Comparison of ENCODE assay signal across 13 cellular contexts in the genomic region with DNA sequence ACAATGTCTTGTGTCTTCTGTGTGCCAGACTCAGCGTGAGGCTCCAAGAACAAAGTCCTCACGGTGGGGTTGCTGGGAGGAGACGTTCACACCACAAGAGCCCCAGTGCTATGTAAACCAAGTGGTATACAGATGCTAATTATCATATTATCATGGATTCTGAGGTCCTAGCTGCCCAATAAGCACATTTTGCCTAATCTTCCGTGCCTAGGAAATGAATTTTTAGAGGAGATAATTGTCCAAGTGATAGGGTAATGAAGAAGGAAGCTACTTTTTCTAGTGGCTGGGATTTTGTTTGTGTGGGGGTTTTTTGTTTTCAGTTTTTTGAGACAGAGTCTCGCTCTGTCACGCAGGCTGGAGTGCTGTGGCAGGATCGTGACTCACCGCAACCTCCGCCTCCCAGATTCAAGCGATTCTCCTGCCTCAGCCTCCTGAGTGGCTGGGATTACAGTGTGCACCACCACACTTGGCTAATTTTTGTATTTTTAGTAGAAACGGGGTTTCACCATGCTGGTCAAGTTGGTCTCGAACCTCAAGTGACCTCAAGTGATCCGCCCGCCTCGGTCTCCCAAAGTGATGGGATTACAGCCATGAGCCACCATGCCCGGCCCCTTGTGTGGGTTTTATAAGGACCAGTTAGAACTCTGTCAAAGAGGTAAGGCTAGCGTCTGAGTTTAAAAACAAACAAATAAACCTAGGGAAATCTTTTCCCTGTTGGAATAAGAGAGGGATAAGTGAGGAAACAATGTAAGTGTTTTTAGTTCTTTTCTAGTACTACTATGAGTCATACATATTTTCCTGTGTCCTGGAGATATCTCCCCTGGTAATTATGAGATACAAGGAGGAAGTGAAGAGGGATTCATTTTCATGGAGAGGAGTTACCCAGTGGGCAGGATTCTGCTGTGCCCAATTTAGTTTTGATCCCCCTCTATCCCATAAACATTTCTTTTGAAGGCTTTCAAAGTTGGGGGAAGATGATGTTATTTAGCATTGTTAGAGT. TPM values are rescaled to one million over a fixed set of nuclear protein-coding genes. Genes with fewer than 3 reads are reported as not detected.
A peak's percentile ranks its signal among the peaks of the same experiment; 100 is the strongest.
DNase-seq lines count a peak whose midpoint lies in the region; ATAC-seq and TF ChIP-seq lines count a peak whose summit lies in the region.
"Had no signal": no experiment of that assay in that cellular context is flagged by ENCODE, and none has a peak within 500 bp of the region (broad histone marks: within the 10 kb centered on the region; RNA-seq: fewer than 3 reads in every experiment).

No MANE protein-coding gene starts in this region.

- peak overlapping the region; percentile 36; the same call in 1 of the 2 replicates for H3K9ac ChIP-seq in SK-N-SH
- H3K9ac ChIP-seq in skeletal muscle satellite cell (ENCODE audit: low read depth, low read length) = peak overlapping the region; percentile 18

- no peaks in the 10 kb centered on the region for H4K20me1 ChIP-seq in SK-N-SH (ENCODE audit: insufficient read depth)

- H3K9me3 ChIP-seq in SK-N-SH = no peaks in the 10 kb centered on the region
- no peaks in the 10 kb centered on the region for H3K9me3 ChIP-seq in skeletal muscle satellite cell (replicated peaks; ENCODE audit: low read length)
- H3K9me3 ChIP-seq in body of pancreas = no peaks in the 10 kb centered on the region
- H3K9me3 ChIP-seq: ascending aorta, upper lobe of left lung had no signal

- TF ChIP-seq CTCF in SK-N-SH (IDR thresholded peaks at IDR 0.05) (no peak), body of pancreas (IDR thresholded peaks at IDR 0.05) (no peak)

- H3K36me3 Mint-ChIP-seq in activated naive CD4-positive, alpha-beta T cell treated with anti-CD3 and anti-CD28 coated beads, Interleukin-2, amount 50 U/mL, for 72 hours = no peaks in the 10 kb centered on the region
- H3K36me3 Mint-ChIP-seq: memory B cell had no signal

- DNase-seq in HT-29 (ENCODE audit: low spot score) = peak; percentile 21
- no peak for DNase-seq in SK-N-SH
- DNase-seq in glomerular visceral epithelial cell (ENCODE audit: extremely low spot score) = peak; percentile 60
- DNase-seq in activated naive CD4-positive, alpha-beta T cell treated with anti-CD3 and anti-CD28 coated beads, Interleukin-2, amount 50 U/mL, for 72 hours (ENCODE audit: low spot score in 2 of 2) = no peak
- no peak for DNase-seq in body of pancreas
- no peak for DNase-seq in NCI-H187 (lab: John Stamatoyannopoulos, UW)
- DNase-seq: NCI-H1092, T1000 had no signal

- CTCF ChIA-PET in SK-N-SH (lab: Yijun Ruan, JAX) = interaction anchor here (1.0 kb wide), 1 partner anchor 184 kb away, joined by 3 read pairs; no protein-coding TSS in a partner anchor

- H3K4me1 ChIP-seq in SK-N-SH (ENCODE audit: control insufficient read depth in 1 of 2, insufficient read depth in 2 of 2, low read depth in 1 of 2, low read length in 1 of 2) (peaks cover 6 to 29% of the 10 kb centered on the region in 2 experiments; a peak in 3 of 4 replicates), skeletal muscle satellite cell (ENCODE audit: control insufficient read depth, insufficient read depth, low read length) (peaks cover 44% of the 10 kb centered on the region), body of pancreas (no peaks in the 10 kb centered on the region)

- H3K4me3 ChIP-seq in SK-N-SH (ENCODE audit: low read depth in 2 of 2, low read length in 1 of 2) (no peak overlapping the region), skeletal muscle satellite cell (ENCODE audit: low read length) (no peak overlapping the region), body of pancreas (no peak overlapping the region)
- H3K4me3 ChIP-seq: ascending aorta, upper lobe of left lung had no signal

- 84% methylated on average over 17 of the region's 17 CpGs for WGBS in SK-N-SH (ENCODE audit: low lambda C conversion rate)
- WGBS in body of pancreas, 2 donors = 83 to 84% methylated on average over 17 of the region's 17 CpGs

- peak overlapping the region in 1 of 2 donors; percentile 25 for H3K27ac Mint-ChIP-seq in activated naive CD4-positive, alpha-beta T cell treated with anti-CD3 and anti-CD28 coated beads, Interleukin-2, amount 50 U/mL, for 72 hours
- H3K27ac Mint-ChIP-seq: memory B cell had no signal

- H3F3A ChIP-seq in SK-N-SH (replicated peaks; ENCODE audit: insufficient read depth) = peaks cover 24% of the 10 kb centered on the region

- H3K36me3 ChIP-seq in SK-N-SH (replicated peaks in 1 of 2; ENCODE audit: control insufficient read depth in 1 of 2, insufficient read depth in 2 of 2, low read length in 1 of 2) = no peaks in the 10 kb centered on the region
- H3K36me3 ChIP-seq in skeletal muscle satellite cell (ENCODE audit: insufficient read depth, low read length) = no peaks in the 10 kb centered on the region
- H3K36me3 ChIP-seq in body of pancreas (replicated peaks in 1 of 2; ENCODE audit: insufficient read depth in 1 of 2, low read depth in 2 of 2) = no peaks in the 10 kb centered on the region
- H3K36me3 ChIP-seq: ascending aorta, upper lobe of left lung had no signal

- POLR2A ChIA-PET in SK-N-SH (lab: Yijun Ruan, JAX) = no interaction called here

- ATAC-seq in activated naive CD4-positive, alpha-beta T cell treated with anti-CD3 and anti-CD28 coated beads, Interleukin-2, amount 50 U/mL, for 72 hours = no peak
- no peak for ATAC-seq in body of pancreas
- no peak for ATAC-seq in GM21515 (IDR thresholded peaks at IDR 0.05; ENCODE audit: unreplicated experiment)

- no peak for TF ChIP-seq POLR2A in body of pancreas (IDR thresholded peaks at IDR 0.05)

- H3K27me3 ChIP-seq in SK-N-SH (ENCODE audit: insufficient read depth) = no peaks in the 10 kb centered on the region
- H3K27me3 ChIP-seq in skeletal muscle satellite cell (ENCODE audit: control insufficient read depth, insufficient read depth, low read length) = no peaks in the 10 kb centered on the region
- no peaks in the 10 kb centered on the region for H3K27me3 ChIP-seq in body of pancreas
- H3K27me3 ChIP-seq: ascending aorta, upper lobe of left lung had no signal

- H3K79me2 ChIP-seq in SK-N-SH (ENCODE audit: insufficient read depth) = no peaks in the 10 kb centered on the region

- H3K9me2 ChIP-seq in SK-N-SH = no peaks in the 10 kb centered on the region

- H3K27ac ChIP-seq in SK-N-SH (ENCODE audit: low read depth in 2 of 2, low read length in 1 of 2) (peak overlapping the region in 1 of 2 experiments; percentile 79; a peak in 2 of 4 replicates), body of pancreas (no peak overlapping the region)

- no peak overlapping the region; the same call in 1 of the 2 replicates for H2AFZ ChIP-seq in SK-N-SH (ENCODE audit: low read depth)

- H3K9me3 Mint-ChIP-seq in activated naive CD4-positive, alpha-beta T cell treated with anti-CD3 and anti-CD28 coated beads, Interleukin-2, amount 50 U/mL, for 72 hours = no peaks in the 10 kb centered on the region
- H3K9me3 Mint-ChIP-seq: memory B cell had no signal

- intact Hi-C loops in body of pancreas (cut with DNase I) = no loop called here

- no peak for TF ChIP-seq RAD21 in SK-N-SH (IDR thresholded peaks at IDR 0.05; ENCODE audit: low read length)

- H3K4me2 ChIP-seq in SK-N-SH (0 out of 2 replicates have a peak overlapping the region, but pooled peaks have one; percentile 14), skeletal muscle satellite cell (ENCODE audit: low read length) (peak overlapping the region; percentile 24)

- no peak for TF ChIP-seq EP300 in SK-N-SH (IDR thresholded peaks at IDR 0.05; ENCODE audit: borderline replicate concordance in 1 of 2, low read depth in 1 of 2, low read length in 1 of 2)

TF ChIP-seq in SK-N-SH, 30 proteins besides CTCF, POLR2A, EP300 and RAD21:
- TF ChIP-seq ELF1 (IDR thresholded peaks at IDR 0.05) (peak; percentile 12; the same call in 1 of the 2 replicates), JUND (IDR thresholded peaks at IDR 0.05) (peak; percentile 49), FOSL2 (IDR thresholded peaks at IDR 0.05; ENCODE audit: borderline replicate concordance, low read depth) (peak; percentile 64), EZH2phosphoT487 (IDR thresholded peaks at IDR 0.05; ENCODE audit: borderline replicate concordance, low read depth) (no peak)

RNA-seq across cellular contexts. Expression of a gene that starts 9.5 kb away (rescaled TPM):
- total RNA-seq in HT-29 (2014; rRNA removed; shearing (Covaris generic)) = 70.8 and 72.3 TPM in 2 replicates
- 19.1 and 20.0 TPM in 2 replicates for polyA plus RNA-seq in SK-N-SH (2012; rRNA removed)
- polyA plus RNA-seq in SK-N-SH (2012; cell fraction: cytosol; rRNA removed) = 11.3 and 14.5 TPM in 2 replicates
- polyA plus RNA-seq in SK-N-SH (2012; cell fraction: nucleus; rRNA removed) = 15.2 and 26.8 TPM in 2 replicates
- total RNA-seq in skeletal muscle satellite cell (2012; rRNA removed) = 4.8 and 7.6 TPM in 2 replicates
- 10 to 100 TPM; 13.4 to 14.6 TPM for total RNA-seq in activated naive CD4-positive, alpha-beta T cell treated with anti-CD3 and anti-CD28 coated beads, Interleukin-2, amount 50 U/mL, for 72 hours
- total RNA-seq in body of pancreas = 10 to 100 TPM; 23.3 to 44.5 TPM

Comparison
In these comparisons a context has a peak if more than half of its experiments do, and no peak if none do; other contexts are left out.
1. DNase-seq: peak in HT-29 (single experiment) and glomerular visceral epithelial cell (single experiment); none in SK-N-SH (single experiment), activated naive CD4-positive, alpha-beta T cell treated with anti-CD3 and anti-CD28 coated beads, Interleukin-2, amount 50 U/mL, for 72 hours (0 of 2), body of pancreas (0 of 4) and NCI-H187 (0 of 2).